Comparison of ENCODE assay signal across 13 cellular contexts in genomic region chr22:18152519-18152918, GRCh38. TPM values are rescaled to one million over a fixed set of nuclear protein-coding genes. Genes with fewer than 3 reads are reported as not detected.
A peak's percentile ranks its signal among the peaks of the same experiment; 100 is the strongest.
DNase-seq lines count a peak whose midpoint lies in the region; ATAC-seq and TF ChIP-seq lines count a peak whose summit lies in the region.
"Had no signal": no experiment of that assay in that cellular context is flagged by ENCODE, and none has a peak within 500 bp of the region (broad histone marks: within the 10 kb centered on the region; RNA-seq: fewer than 3 reads in every experiment).

No MANE protein-coding gene starts in this region.

- H3K36me3 Mint-ChIP-seq in activated CD4-positive, alpha-beta memory T cell treated with anti-CD3 and anti-CD28 coated beads for 36 hours: peaks cover 2% of the 10 kb centered on the region
- H3K36me3 Mint-ChIP-seq in endodermal cell (ENCODE audit: low read depth): no peaks in the 10 kb centered on the region

- H3K4me3 ChIP-seq in coronary artery (no peak overlapping the region), tibial artery (no peak overlapping the region), endodermal cell (ENCODE audit: low read length) (no peak overlapping the region), psoas muscle (no peak overlapping the region)
- H3K4me3 ChIP-seq: tibial nerve had no signal

- no peak overlapping the region for H3K27ac Mint-ChIP-seq in activated CD4-positive, alpha-beta memory T cell treated with anti-CD3 and anti-CD28 coated beads for 36 hours
- H3K27ac Mint-ChIP-seq in stimulated activated naive CD8-positive, alpha-beta T cell treated with anti-CD3 and anti-CD28 coated beads, Interleukin-15, amount 100 ng/mL, for 72 hours: peak overlapping the region; percentile 74 to 90
- no peak overlapping the region for H3K27ac Mint-ChIP-seq in endodermal cell

- no peaks in the 10 kb centered on the region for H3K27me3 Mint-ChIP-seq in activated CD4-positive, alpha-beta memory T cell treated with anti-CD3 and anti-CD28 coated beads for 36 hours
- H3K27me3 Mint-ChIP-seq in stimulated activated naive CD8-positive, alpha-beta T cell treated with anti-CD3 and anti-CD28 coated beads, Interleukin-15, amount 100 ng/mL, for 72 hours: no peaks in the 10 kb centered on the region
- H3K27me3 Mint-ChIP-seq in endodermal cell (ENCODE audit: insufficient read depth): peaks cover 33% of the 10 kb centered on the region

- no peak overlapping the region for H3K9ac ChIP-seq in endodermal cell (ENCODE audit: extremely low read depth, low read length, poor library complexity, severe bottlenecking)

- H3K9me3 ChIP-seq in tibial artery (no peaks in the 10 kb centered on the region), endodermal cell (ENCODE audit: control insufficient read depth, low read length) (no peaks in the 10 kb centered on the region), psoas muscle (no peaks in the 10 kb centered on the region)
- H3K9me3 ChIP-seq: tibial nerve had no signal

- POLR2A ChIA-PET in activated CD4-positive, alpha-beta memory T cell treated with anti-CD3 and anti-CD28 coated beads for 36 hours (lab: Charles Lee): interaction anchor here (0.6 kb wide), 1 partner anchor 11 kb away, joined by 3 read pairs; no protein-coding TSS in a partner anchor

- no peaks in the 10 kb centered on the region for H3K9me3 Mint-ChIP-seq in activated CD4-positive, alpha-beta memory T cell treated with anti-CD3 and anti-CD28 coated beads for 36 hours
- no peaks in the 10 kb centered on the region for H3K9me3 Mint-ChIP-seq in stimulated activated naive CD8-positive, alpha-beta T cell treated with anti-CD3 and anti-CD28 coated beads, Interleukin-15, amount 100 ng/mL, for 72 hours
- H3K9me3 Mint-ChIP-seq in endodermal cell: no peaks in the 10 kb centered on the region

- peaks cover 19% of the 10 kb centered on the region for H3K4me1 Mint-ChIP-seq in activated CD4-positive, alpha-beta memory T cell treated with anti-CD3 and anti-CD28 coated beads for 36 hours (ENCODE audit: low read depth)
- peaks cover 41% of the 10 kb centered on the region for H3K4me1 Mint-ChIP-seq in stimulated activated naive CD8-positive, alpha-beta T cell treated with anti-CD3 and anti-CD28 coated beads, Interleukin-15, amount 100 ng/mL, for 72 hours
- H3K4me1 Mint-ChIP-seq in endodermal cell: peaks cover 3% of the 10 kb centered on the region

- DNase-seq in activated CD4-positive, CD25-positive, alpha-beta regulatory T cell treated with anti-CD3 and anti-CD28 coated beads, Interleukin-2, amount 50 U/mL, for 72 hours: no peak
- peak; percentile 29 for DNase-seq in activated CD4-positive, alpha-beta memory T cell treated with anti-CD3 and anti-CD28 coated beads for 36 hours
- peak; percentile 26 for DNase-seq in coronary artery (ENCODE audit: low spot score)
- peak in 1 of 2 donors; percentile 21 for DNase-seq in stimulated activated naive CD8-positive, alpha-beta T cell treated with anti-CD3 and anti-CD28 coated beads, Interleukin-15, amount 100 ng/mL, for 72 hours
- DNase-seq in tibial artery: no peak
- DNase-seq in endodermal cell: no peak
- no peak for DNase-seq in psoas muscle
- DNase-seq: cortex of kidney, NCI-H1105, NCI-H526, RPMI8226 had no signal

- H3K27me3 ChIP-seq in tibial artery: no peaks in the 10 kb centered on the region
- peaks cover 26% of the 10 kb centered on the region for H3K27me3 ChIP-seq in endodermal cell (ENCODE audit: control insufficient read depth, insufficient read depth, low read length, poor library complexity, severe bottlenecking)
- H3K27me3 ChIP-seq in psoas muscle (ENCODE audit: insufficient read depth in 3 of 3, low read length in 2 of 3): no peaks in the 10 kb centered on the region
- H3K27me3 ChIP-seq: tibial nerve had no signal

- CTCF ChIA-PET in activated CD4-positive, alpha-beta memory T cell treated with anti-CD3 and anti-CD28 coated beads for 36 hours (lab: Charles Lee): no interaction called here

- ATAC-seq in activated CD4-positive, CD25-positive, alpha-beta regulatory T cell treated with anti-CD3 and anti-CD28 coated beads, Interleukin-2, amount 50 U/mL, for 24 hours: peak; percentile 37 to 48
- peak; percentile 40 for ATAC-seq in stimulated activated naive CD8-positive, alpha-beta T cell treated with anti-CD3 and anti-CD28 coated beads, Interleukin-15, amount 100 ng/mL, for 72 hours
- no peak for ATAC-seq in psoas muscle

- no peaks in the 10 kb centered on the region for H3K36me3 ChIP-seq in tibial artery
- H3K36me3 ChIP-seq in endodermal cell (ENCODE audit: control insufficient read depth, insufficient read depth, low read length): no peaks in the 10 kb centered on the region
- H3K36me3 ChIP-seq in psoas muscle (ENCODE audit: insufficient read depth in 1 of 2, low read depth in 1 of 2): no peaks in the 10 kb centered on the region
- H3K36me3 ChIP-seq: tibial nerve had no signal

- intact Hi-C loops in activated CD4-positive, alpha-beta memory T cell treated with anti-CD3 and anti-CD28 coated beads for 36 hours (cut with micrococcal nuclease): no loop called here
- intact Hi-C loops in tibial artery (cut with DNase I; ENCODE audit: low total_unique reads) (no loop called here), psoas muscle (cut with DNase I) (no loop called here)

- no peak for TF ChIP-seq CTCF in coronary artery (IDR thresholded peaks at IDR 0.05)
- TF ChIP-seq CTCF in tibial artery (IDR thresholded peaks at IDR 0.05): no peak
- TF ChIP-seq CTCF in endodermal cell (conservative IDR thresholded peaks at IDR 0.05): no peak
- no peak for TF ChIP-seq CTCF in psoas muscle (IDR thresholded peaks at IDR 0.05)

- H3K27ac ChIP-seq in coronary artery: no peak overlapping the region
- H3K27ac ChIP-seq in tibial artery: no peak overlapping the region
- no peak overlapping the region for H3K27ac ChIP-seq in endodermal cell (ENCODE audit: low read depth, low read length)
- no peak overlapping the region for H3K27ac ChIP-seq in psoas muscle

- WGBS in endodermal cell (ENCODE audit: insufficient coverage in 1 of 2, insufficient read length in 1 of 2), 2 experiments: 90 to 95% methylated on average over 8 of the region's 8 CpGs
- 85 to 95% (median 91%) methylated on average over 8 of the region's 8 CpGs for WGBS in psoas muscle, 3 donors

- H3K4me3 Mint-ChIP-seq in activated CD4-positive, alpha-beta memory T cell treated with anti-CD3 and anti-CD28 coated beads for 36 hours: no peak overlapping the region
- H3K4me3 Mint-ChIP-seq in stimulated activated naive CD8-positive, alpha-beta T cell treated with anti-CD3 and anti-CD28 coated beads, Interleukin-15, amount 100 ng/mL, for 72 hours: peak overlapping the region; percentile 42 to 87
- H3K4me3 Mint-ChIP-seq in endodermal cell: no peak overlapping the region

- H3K4me1 ChIP-seq in tibial artery (peaks cover 0 to 19% (median 13%) of the 10 kb centered on the region in 4 donors), endodermal cell (ENCODE audit: control insufficient read depth, insufficient read depth, low read length) (no peaks in the 10 kb centered on the region), psoas muscle (peaks cover 5% of the 10 kb centered on the region)

RNA-seq across cellular contexts. Expression of gene USP18, which starts 2.5 kb away (rescaled TPM):
- total RNA-seq in activated CD4-positive, alpha-beta memory T cell treated with anti-CD3 and anti-CD28 coated beads for 36 hours: 10 to 100 TPM; 13.5 to 13.6 TPM
- total RNA-seq in endodermal cell (1 to 10 TPM; 1.3 to 1.9 TPM), psoas muscle (1 to 10 TPM; 1.4 to 4.7 (median 2.6) TPM)
- polyA plus RNA-seq in endodermal cell (2013, experiment 1 of 2): 2.6 TPM
- 2.6 TPM for polyA plus RNA-seq in endodermal cell (2013, experiment 2 of 2)
- 1 to 10 TPM; 1.6 to 4.8 (median 3.2) TPM for polyA plus RNA-seq in psoas muscle

RNA-seq across cellular contexts. Expression of gene TUBA8, which starts 41.9 kb away (rescaled TPM):
- 1 to 10 TPM; 3.3 to 4.3 TPM for total RNA-seq in activated CD4-positive, alpha-beta memory T cell treated with anti-CD3 and anti-CD28 coated beads for 36 hours
- total RNA-seq in endodermal cell (under 1 TPM; 0.58 to 0.66 TPM), psoas muscle (100 to 1,000 TPM in 3 of 4 donors, 10 to 100 TPM in 1; 80.2 to 150 (median 118) TPM)
- polyA plus RNA-seq in endodermal cell (2013, experiment 1 of 2): 1.3 TPM
- polyA plus RNA-seq in endodermal cell (2013, experiment 2 of 2): 1.5 TPM
- polyA plus RNA-seq in psoas muscle: 100 to 1,000 TPM in 2 of 3 donors, 10 to 100 TPM in 1; 38.8 to 142 (median 115) TPM

Comparison
In these comparisons a context has a peak if more than half of its experiments do, and no peak if none do; other contexts are left out.
1. ATAC-seq: peak in activated CD4-positive, CD25-positive, alpha-beta regulatory T cell treated with anti-CD3 and anti-CD28 coated beads, Interleukin-2, amount 50 U/mL, for 24 hours (2 of 2) and stimulated activated naive CD8-positive, alpha-beta T cell treated with anti-CD3 and anti-CD28 coated beads, Interleukin-15, amount 100 ng/mL, for 72 hours (single experiment); none in psoas muscle (0 of 4).
2. DNase-seq: peak in activated CD4-positive, alpha-beta memory T cell treated with anti-CD3 and anti-CD28 coated beads for 36 hours (single experiment) and coronary artery (single experiment); none in activated CD4-positive, CD25-positive, alpha-beta regulatory T cell treated with anti-CD3 and anti-CD28 coated beads, Interleukin-2, amount 50 U/mL, for 72 hours (single experiment), tibial artery (0 of 2), endodermal cell (single experiment) and psoas muscle (0 of 2).
3. H3K27ac Mint-ChIP-seq: peak in stimulated activated naive CD8-positive, alpha-beta T cell treated with anti-CD3 and anti-CD28 coated beads, Interleukin-15, amount 100 ng/mL, for 72 hours (2 of 2); none in activated CD4-positive, alpha-beta memory T cell treated with anti-CD3 and anti-CD28 coated beads for 36 hours (single experiment) and endodermal cell (single experiment).
4. H3K4me3 Mint-ChIP-seq: peak in stimulated activated naive CD8-positive, alpha-beta T cell treated with anti-CD3 and anti-CD28 coated beads, Interleukin-15, amount 100 ng/mL, for 72 hours (2 of 2); none in activated CD4-positive, alpha-beta memory T cell treated with anti-CD3 and anti-CD28 coated beads for 36 hours (single experiment) and endodermal cell (single experiment).
5. RNA of gene TUBA8, which starts 41.9 kb away (total RNA-seq): 80.2 to 150 TPM in psoas muscle; 3.3 to 4.3 TPM in activated CD4-positive, alpha-beta memory T cell treated with anti-CD3 and anti-CD28 coated beads for 36 hours and 0.58 to 0.66 TPM in endodermal cell; every median in the first group is over 10 times any median in the second.